Comparison of ENCODE assay signal across 27 cellular contexts in genomic region chr13:109072505-109072904, GRCh38.
"Had no signal": no experiment of that assay in that cellular context is flagged by ENCODE, and none has a peak within 500 bp of the region (broad histone marks: within the 10 kb centered on the region; RNA-seq: fewer than 3 reads in every experiment).

No MANE protein-coding gene starts in this region.

- H3K36me3 ChIP-seq: stomach, suprapubic skin, thoracic aorta, thyroid gland, tibial artery, tibial nerve, transverse colon, upper lobe of left lung, uterus, vagina had no signal

- H3K27ac ChIP-seq: stomach, suprapubic skin, testis, thoracic aorta, thyroid gland, tibial artery, tibial nerve, transverse colon, upper lobe of left lung, uterus, vagina had no signal

- H3K4me1 ChIP-seq: stomach, suprapubic skin, testis, thyroid gland, tibial artery, tibial nerve, transverse colon, upper lobe of left lung, uterus, vagina had no signal

- DNase-seq: stimulated activated CD4-positive, alpha-beta T cell treated with anti-CD3 and anti-CD28 coated beads, Interleukin-2, amount 100 ng/mL, for 48 hours; stimulated activated CD4-positive, alpha-beta T cell treated with anti-CD3 and anti-CD28 coated beads, Interleukin-4, amount 100 ng/mL, for 1 hour; stimulated activated CD4-positive, alpha-beta T cell treated with anti-CD3 and anti-CD28 coated beads, Interleukin-4, amount 100 ng/mL, for 24 hours; stimulated activated CD4-positive, alpha-beta T cell treated with anti-CD3 and anti-CD28 coated beads, Interleukin-4, amount 100 ng/mL, for 4 hours; stimulated activated CD8-positive, alpha-beta memory T cell treated with anti-CD3 and anti-CD28 coated beads, Interleukin-4, amount 100 ng/mL, for 48 hours; stimulated activated naive B cell treated with anti-CD40 and anti-IgM and Interleukin-4, amounts not matched to agents 10 μg/mL and 1 μg/mL and 100 μg/mL, for 72 hours; stimulated activated naive CD4-positive, alpha-beta T cell; stimulated activated naive CD4-positive, alpha-beta T cell treated with Interleukin-2 at 50 U/mL for 16 hours; stimulated activated naive CD8-positive, alpha-beta T cell treated with anti-CD3 and anti-CD28 coated beads, Interleukin-15, amount 100 ng/mL, for 72 hours; stimulated activated naive CD8-positive, alpha-beta T cell treated with anti-CD3 and anti-CD28 coated beads, Interleukin-15, Interleukin-2, amounts not matched to agents 100 U/mL and 50 U/mL, for 24 hours; stomach; substantia nigra; testis; thyroid gland; tibial artery; transverse colon; upper lobe of left lung; uterus had no signal

- H3K27me3 Mint-ChIP-seq: stimulated activated memory B cell treated with anti-CD40 and anti-IgM and Interleukin-4, amounts not matched to agents 10 μg/mL and 1 μg/mL and 100 μg/mL, for 72 hours; type B pancreatic cell had no signal

- FAIRE-seq: urothelium cell line had no signal

- H3K27ac Mint-ChIP-seq: stimulated activated effector memory CD8-positive, alpha-beta T cell treated with anti-CD3 and anti-CD28 coated beads, Interleukin-12 subunit alpha, Interleukin-12 subunit beta, amount 100 ng/mL, for 72 hours; stimulated activated memory B cell treated with anti-CD40 and anti-IgM and Interleukin-4, amounts not matched to agents 10 μg/mL and 1 μg/mL and 100 μg/mL, for 72 hours; stimulated activated naive B cell treated with anti-CD40 and anti-IgM and Interleukin-4, amounts not matched to agents 10 μg/mL and 1 μg/mL and 100 μg/mL, for 72 hours; stimulated activated naive CD8-positive, alpha-beta T cell treated with anti-CD3 and anti-CD28 coated beads, Interleukin-15, amount 100 ng/mL, for 72 hours; stimulated activated naive CD8-positive, alpha-beta T cell treated with anti-CD3 and anti-CD28 coated beads, Interleukin-15, Interleukin-2, amounts not matched to agents 100 ng/mL and 50 ng/mL, for 24 hours; type B pancreatic cell had no signal

- H3K4me3 ChIP-seq: stomach, suprapubic skin, testis, thoracic aorta, thyroid gland, tibial artery, tibial nerve, transverse colon, upper lobe of left lung, uterus, vagina had no signal

- H3K4me1 Mint-ChIP-seq: stimulated activated effector memory CD8-positive, alpha-beta T cell treated with anti-CD3 and anti-CD28 coated beads, Interleukin-12 subunit alpha, Interleukin-12 subunit beta, amount 100 ng/mL, for 72 hours; stimulated activated memory B cell treated with anti-CD40 and anti-IgM and Interleukin-4, amounts not matched to agents 10 μg/mL and 1 μg/mL and 100 μg/mL, for 72 hours; stimulated activated naive B cell treated with anti-CD40 and anti-IgM and Interleukin-4, amounts not matched to agents 10 μg/mL and 1 μg/mL and 100 μg/mL, for 72 hours; stimulated activated naive CD8-positive, alpha-beta T cell treated with anti-CD3 and anti-CD28 coated beads, Interleukin-15, amount 100 ng/mL, for 72 hours had no signal

- H3K9me3 Mint-ChIP-seq: stimulated activated memory B cell treated with anti-CD40 and anti-IgM and Interleukin-4, amounts not matched to agents 10 μg/mL and 1 μg/mL and 100 μg/mL, for 72 hours; type B pancreatic cell had no signal

- ATAC-seq: stimulated activated effector memory CD8-positive, alpha-beta T cell treated with anti-CD3 and anti-CD28 coated beads, Interleukin-12 subunit alpha, Interleukin-12 subunit beta, amount 100 ng/mL, for 72 hours; stimulated activated memory B cell treated with anti-CD40 and anti-IgM and Interleukin-4, amounts not matched to agents 10 μg/mL and 1 μg/mL and 100 μg/mL, for 72 hours; stimulated activated naive B cell treated with anti-CD40 and anti-IgM and Interleukin-4, amounts not matched to agents 10 μg/mL and 1 μg/mL and 100 μg/mL, for 72 hours; stimulated activated naive CD8-positive, alpha-beta T cell treated with anti-CD3 and anti-CD28 coated beads, Interleukin-15, amount 100 ng/mL, for 72 hours; stimulated activated naive CD8-positive, alpha-beta T cell treated with anti-CD3 and anti-CD28 coated beads, Interleukin-15, Interleukin-2, amounts not matched to agents 100 U/mL and 50 U/mL, for 24 hours had no signal

- H3K4me3 Mint-ChIP-seq: stimulated activated effector memory CD8-positive, alpha-beta T cell treated with anti-CD3 and anti-CD28 coated beads, Interleukin-12 subunit alpha, Interleukin-12 subunit beta, amount 100 ng/mL, for 72 hours; stimulated activated memory B cell treated with anti-CD40 and anti-IgM and Interleukin-4, amounts not matched to agents 10 μg/mL and 1 μg/mL and 100 μg/mL, for 72 hours; stimulated activated naive B cell treated with anti-CD40 and anti-IgM and Interleukin-4, amounts not matched to agents 10 μg/mL and 1 μg/mL and 100 μg/mL, for 72 hours; stimulated activated naive CD8-positive, alpha-beta T cell treated with anti-CD3 and anti-CD28 coated beads, Interleukin-15, amount 100 ng/mL, for 72 hours; stimulated activated naive CD8-positive, alpha-beta T cell treated with anti-CD3 and anti-CD28 coated beads, Interleukin-15, Interleukin-2, amounts not matched to agents 100 ng/mL and 50 ng/mL, for 24 hours; type B pancreatic cell had no signal

- H3K27me3 ChIP-seq: stomach, suprapubic skin, testis, thyroid gland, tibial artery, tibial nerve, transverse colon, upper lobe of left lung, uterus, vagina had no signal

- H3K9me3 ChIP-seq: suprapubic skin, testis, thoracic aorta, thyroid gland, tibial artery, transverse colon, upper lobe of left lung, uterus, vagina had no signal

- H3K36me3 Mint-ChIP-seq: stimulated activated effector memory CD8-positive, alpha-beta T cell treated with anti-CD3 and anti-CD28 coated beads, Interleukin-12 subunit alpha, Interleukin-12 subunit beta, amount 100 ng/mL, for 72 hours; stimulated activated memory B cell treated with anti-CD40 and anti-IgM and Interleukin-4, amounts not matched to agents 10 μg/mL and 1 μg/mL and 100 μg/mL, for 72 hours; stimulated activated naive B cell treated with anti-CD40 and anti-IgM and Interleukin-4, amounts not matched to agents 10 μg/mL and 1 μg/mL and 100 μg/mL, for 72 hours; type B pancreatic cell had no signal
